10 cellular contexts compared by ENCODE assay signal in genomic region chr16:81624718-81625543, GRCh38.
DNase-seq lines count a peak whose midpoint lies in the region; ATAC-seq and TF ChIP-seq lines count a peak whose summit lies in the region.
"Had no signal": no experiment of that assay in that cellular context is flagged by ENCODE, and none has a peak within 500 bp of the region (broad histone marks: within the 10 kb centered on the region; RNA-seq: fewer than 3 reads in every experiment).

No MANE protein-coding gene starts in this region.

- H3K9me3 Mint-ChIP-seq in MCF 10A (ENCODE audit: unreplicated experiment) (no peaks in the 10 kb centered on the region), neural crest cell (no peaks in the 10 kb centered on the region)
- H3K9me3 Mint-ChIP-seq: stimulated activated naive CD8-positive, alpha-beta T cell treated with anti-CD3 and anti-CD28 coated beads, Interleukin-15, Interleukin-2, amounts not matched to agents 100 ng/mL and 50 ng/mL, for 24 hours had no signal

- CTCF ChIA-PET in MCF 10A (lab: Yijun Ruan, JAX), result interaction anchor here (0.6 to 2.2 kb wide), 9 partner anchors 13 to 219 kb away, joined by 3 to 9 read pairs (median 3); no protein-coding TSS in a partner anchor

- H3K27me3 Mint-ChIP-seq in MCF 10A (ENCODE audit: insufficient read depth, unreplicated experiment) (no peaks in the 10 kb centered on the region), neural crest cell (ENCODE audit: low read depth) (no peaks in the 10 kb centered on the region)
- H3K27me3 Mint-ChIP-seq: stimulated activated naive CD8-positive, alpha-beta T cell treated with anti-CD3 and anti-CD28 coated beads, Interleukin-15, Interleukin-2, amounts not matched to agents 100 ng/mL and 50 ng/mL, for 24 hours had no signal

- in situ Hi-C loops in Caki2 (cut with HindIII; ENCODE audit: low pct_unique_long_range_greater_than_20kb, low sequenced_read_pairs), result no loop called here

- TF ChIP-seq CTCF in MCF 10A (IDR thresholded peaks at IDR 0.05; ENCODE audit: unreplicated experiment), result no peak
- no peak for TF ChIP-seq CTCF in neural crest cell (conservative IDR thresholded peaks at IDR 0.05)

- H3K36me3 Mint-ChIP-seq in MCF 10A (ENCODE audit: insufficient read depth, unreplicated experiment) (peaks cover 29% of the 10 kb centered on the region), neural crest cell (ENCODE audit: low read depth) (no peaks in the 10 kb centered on the region)

- DNase-seq in Caki2 (ENCODE audit: low read depth), result peak; percentile 60
- peak; percentile 50 for DNase-seq in MCF 10A (ENCODE audit: unreplicated experiment)
- no peak for DNase-seq in neural crest cell (ENCODE audit: low read depth, low spot score)
- no peak for DNase-seq in amniotic stem cell (lab: John Stamatoyannopoulos, UW)
- no peak for DNase-seq in NCI-H446 treated with DMSO at 0.1 percent for 48 hours (lab: John Stamatoyannopoulos, UW)
- no peak for DNase-seq in GDM1 (lab: John Stamatoyannopoulos, UW)
- DNase-seq in SW480 (ENCODE audit: low spot score), result no peak
- DNase-seq: NCI-H2227 treated with DMSO at 0.1 percent for 48 hours had no signal

- H3K27ac Mint-ChIP-seq in MCF 10A (ENCODE audit: low read depth, unreplicated experiment) (no peak overlapping the region), neural crest cell (ENCODE audit: unreplicated experiment) (peak overlapping the region; percentile 78)

- POLR2A ChIA-PET in MCF 10A (lab: Yijun Ruan, JAX), result interaction anchor here (0.6 to 4.7 kb wide), 6 partner anchors 18 to 179 kb away, joined by 3 to 24 read pairs (median 4); no protein-coding TSS in a partner anchor

- H3K4me1 Mint-ChIP-seq in MCF 10A (ENCODE audit: insufficient read depth, unreplicated experiment) (peaks cover 9% of the 10 kb centered on the region), neural crest cell (peaks cover 15% of the 10 kb centered on the region)

- H3K4me3 Mint-ChIP-seq in MCF 10A (ENCODE audit: unreplicated experiment) (no peak overlapping the region), neural crest cell (no peak overlapping the region)
- H3K4me3 Mint-ChIP-seq: stimulated activated naive CD8-positive, alpha-beta T cell treated with anti-CD3 and anti-CD28 coated beads, Interleukin-15, Interleukin-2, amounts not matched to agents 100 ng/mL and 50 ng/mL, for 24 hours had no signal

- no TSS peak for BruUV-seq in MCF 10A (replicated peaks; lab: Mats Ljungman, UMichigan)

- ATAC-seq in HG02798 (IDR thresholded peaks at IDR 0.05; ENCODE audit: poor library complexity, unreplicated experiment), result peak; percentile 27

- intact Hi-C loops in MCF 10A (cut with micrococcal nuclease), result loop anchor here (5.0 kb wide), 2 partner anchors 72 to 93 kb away; no protein-coding TSS in a partner anchor

Comparison
In these comparisons a context has a peak if more than half of its experiments do, and no peak if none do; other contexts are left out.
1. DNase-seq: peak in Caki2 (single experiment) and MCF 10A (single experiment); none in neural crest cell (single experiment), amniotic stem cell (single experiment), NCI-H446 treated with DMSO at 0.1 percent for 48 hours (single experiment), GDM1 (single experiment) and SW480 (single experiment).